8 cellular contexts compared by ENCODE assay signal in genomic region chr11:107859459-107860239, GRCh38. TPM values are rescaled to one million over a fixed set of nuclear protein-coding genes. Genes with fewer than 3 reads are reported as not detected.
DNase-seq lines count a peak whose midpoint lies in the region; ATAC-seq and TF ChIP-seq lines count a peak whose summit lies in the region.

No MANE protein-coding gene starts in this region.

- H3K4me3 Mint-ChIP-seq in activated T-cell treated with anti-CD3 and anti-CD28 coated beads, Interleukin-2, amount 50 U/mL, for 72 hours, result peak overlapping the region; percentile 93 to 96

- H3K36me3 ChIP-seq in gastroesophageal sphincter (no peaks in the 10 kb centered on the region), parathyroid adenoma (ENCODE audit: control insufficient read depth, insufficient read depth, low read length) (no peaks in the 10 kb centered on the region)

- H3K79me2 ChIP-seq in parathyroid adenoma, result no peaks in the 10 kb centered on the region

- peak in 1 of 2 donors; percentile 32 for ATAC-seq in activated T-cell treated with anti-CD3 and anti-CD28 coated beads, Interleukin-2, amount 50 U/mL, for 72 hours (replicated peaks in 1 of 2)
- ATAC-seq in gastroesophageal sphincter, result no peak

- TF ChIP-seq CTCF in HFF-Myc (IDR thresholded peaks at IDR 0.05; ENCODE audit: low read depth, low read length, missing control alignments), result no peak
- TF ChIP-seq CTCF in gastroesophageal sphincter (IDR thresholded peaks at IDR 0.05), result no peak
- no peak for TF ChIP-seq CTCF in parathyroid adenoma (IDR thresholded peaks at IDR 0.05)

- no peak overlapping the region for H3K27ac ChIP-seq in gastroesophageal sphincter
- H3K27ac ChIP-seq in parathyroid adenoma, result peak overlapping the region; percentile 90

- no peak for TF ChIP-seq POLR2A in gastroesophageal sphincter (IDR thresholded peaks at IDR 0.05)

- DNase-seq in DMS53 treated with DMSO at 0.1 percent for 48 hours (lab: John Stamatoyannopoulos, UW; ENCODE audit: unreplicated experiment) (peak; percentile 34), HFF-Myc (ENCODE audit: extremely low read depth, low read depth) (no peak), NCI-H774 (lab: John Stamatoyannopoulos, UW) (peak; percentile 60), AML-193 (lab: John Stamatoyannopoulos, UW) (no peak), pons (ENCODE audit: low spot score) (no peak)
- DNase-seq in activated T-cell treated with anti-CD3 and anti-CD28 coated beads, Interleukin-2, amount 50 U/mL, for 72 hours, result peak; percentile 40 to 53

- H3K4me2 ChIP-seq in parathyroid adenoma (ENCODE audit: low read length), result peak overlapping the region; percentile 81

- no peak for TF ChIP-seq EP300 in gastroesophageal sphincter (IDR thresholded peaks at IDR 0.05)

- H3K4me1 ChIP-seq in gastroesophageal sphincter, result peaks cover 0 to 27% (median 3%) of the 10 kb centered on the region in 3 donors
- H3K4me1 ChIP-seq in parathyroid adenoma, result no peaks in the 10 kb centered on the region

- peak overlapping the region; percentile 93 for H3K27ac Mint-ChIP-seq in activated T-cell treated with anti-CD3 and anti-CD28 coated beads, Interleukin-2, amount 50 U/mL, for 72 hours

- H3K27me3 Mint-ChIP-seq in activated T-cell treated with anti-CD3 and anti-CD28 coated beads, Interleukin-2, amount 50 U/mL, for 72 hours (ENCODE audit: low read depth), result peaks cover 5% of the 10 kb centered on the region

- H3K9me3 Mint-ChIP-seq in activated T-cell treated with anti-CD3 and anti-CD28 coated beads, Interleukin-2, amount 50 U/mL, for 72 hours, result no peaks in the 10 kb centered on the region

- H2AFZ ChIP-seq in parathyroid adenoma, result peak overlapping the region; percentile 93

- peaks cover 4 to 6% of the 10 kb centered on the region in 2 donors for H3K36me3 Mint-ChIP-seq in activated T-cell treated with anti-CD3 and anti-CD28 coated beads, Interleukin-2, amount 50 U/mL, for 72 hours (ENCODE audit: insufficient read depth in 2 of 2)

- WGBS in gastroesophageal sphincter (ENCODE audit: low coverage in 1 of 2), 2 donors, result 3 to 5% methylated on average over 11 to 23 of the region's 31 CpGs

- H3K4me3 ChIP-seq in HFF-Myc (replicated peaks; ENCODE audit: low read depth, low read length) (peak overlapping the region; percentile 94), gastroesophageal sphincter (peak overlapping the region; percentile 48 to 75), parathyroid adenoma (ENCODE audit: low read depth, low read length) (peak overlapping the region; percentile 65)

- H3K9me3 ChIP-seq in gastroesophageal sphincter, result no peaks in the 10 kb centered on the region
- no peaks in the 10 kb centered on the region for H3K9me3 ChIP-seq in parathyroid adenoma (ENCODE audit: control insufficient read depth, low read length)

- H3K4me1 Mint-ChIP-seq in activated T-cell treated with anti-CD3 and anti-CD28 coated beads, Interleukin-2, amount 50 U/mL, for 72 hours (ENCODE audit: low read depth), result peaks cover 26% of the 10 kb centered on the region

- no peaks in the 10 kb centered on the region for H3K27me3 ChIP-seq in gastroesophageal sphincter
- no peaks in the 10 kb centered on the region for H3K27me3 ChIP-seq in parathyroid adenoma (ENCODE audit: control insufficient read depth, insufficient read depth, low read length)

- H3K9ac ChIP-seq in parathyroid adenoma, result no peak overlapping the region

RNA-seq across cellular contexts. Expression of gene SLC35F2, which starts 1.1 kb away (rescaled TPM):
- total RNA-seq in activated T-cell treated with anti-CD3 and anti-CD28 coated beads, Interleukin-2, amount 50 U/mL, for 72 hours, result 10 to 100 TPM; 22.4 to 29.4 TPM
- 1 to 10 TPM; 2.7 to 7.6 (median 4.1) TPM for total RNA-seq in gastroesophageal sphincter

Comparison
In these comparisons a context has a peak if more than half of its experiments do, and no peak if none do; other contexts are left out.
1. DNase-seq: peak in DMS53 treated with DMSO at 0.1 percent for 48 hours (single experiment), NCI-H774 (single experiment) and activated T-cell treated with anti-CD3 and anti-CD28 coated beads, Interleukin-2, amount 50 U/mL, for 72 hours (2 of 2); none in HFF-Myc (single experiment), AML-193 (0 of 2) and pons (single experiment).
2. Peak in every context shown above with its lines, with median percentiles within 50 percentile points of each other: H3K4me3 ChIP-seq.